Comparison of ENCODE assay signal across 9 cellular contexts in the genomic region with DNA sequence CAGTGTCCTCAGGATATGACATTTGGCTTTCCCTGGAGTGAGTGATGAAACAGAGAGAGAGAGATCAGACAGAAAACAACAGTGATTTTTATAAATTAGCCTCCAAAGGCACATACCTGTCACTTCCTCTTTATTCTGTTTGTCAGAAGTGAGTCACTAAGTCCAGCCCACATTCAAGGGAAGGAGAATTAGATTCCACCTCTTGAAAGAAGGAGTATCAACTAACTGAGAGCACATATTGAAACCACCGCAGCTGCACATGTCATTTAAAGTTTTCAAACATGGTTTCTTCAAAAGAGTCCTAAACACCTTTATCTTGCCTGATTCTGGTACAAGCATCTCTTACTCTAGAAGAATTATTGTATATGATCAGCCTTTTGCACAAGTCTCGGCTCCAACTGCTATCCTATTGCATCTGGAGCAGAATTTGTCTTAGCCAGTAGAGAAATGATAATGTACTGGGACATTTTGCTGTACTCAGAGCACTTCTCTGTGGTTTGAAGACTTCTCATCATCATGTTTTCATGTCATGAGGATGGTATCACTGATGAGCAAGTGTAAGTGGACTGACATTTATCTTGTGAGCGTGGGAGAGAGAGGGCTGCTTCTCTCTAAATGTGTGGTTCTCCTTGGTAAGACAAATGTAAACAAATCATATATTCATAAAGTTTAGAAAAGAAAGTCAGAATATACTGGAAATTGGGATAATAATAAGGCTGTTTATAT.
DNase-seq lines count a peak whose midpoint lies in the region; ATAC-seq and TF ChIP-seq lines count a peak whose summit lies in the region.
"Had no signal": no experiment of that assay in that cellular context is flagged by ENCODE, and none has a peak within 500 bp of the region (broad histone marks: within the 10 kb centered on the region; RNA-seq: fewer than 3 reads in every experiment).

No MANE protein-coding gene starts in this region.

- H3K9me3 Mint-ChIP-seq in activated naive CD8-positive, alpha-beta T cell (ENCODE audit: low read depth) = no peaks in the 10 kb centered on the region

- in situ Hi-C loops in GM13976 (cut with MboI; ENCODE audit: low sequenced_read_pairs, unreplicated experiment) = no loop called here

- H3K4me1 Mint-ChIP-seq in activated naive CD8-positive, alpha-beta T cell (ENCODE audit: low read depth) = peaks cover 48% of the 10 kb centered on the region

- no peak for TF ChIP-seq CTCF in GM13976 (IDR thresholded peaks at IDR 0.05; ENCODE audit: borderline replicate concordance, control extremely low read depth, extremely low read depth, insufficient read depth, missing control alignments)

- H3K27ac Mint-ChIP-seq in activated naive CD8-positive, alpha-beta T cell = peak overlapping the region; percentile 95

- H3K4me3 Mint-ChIP-seq in activated naive CD8-positive, alpha-beta T cell = peak overlapping the region; percentile 62

- H3K36me3 Mint-ChIP-seq in activated naive CD8-positive, alpha-beta T cell = peaks cover 9% of the 10 kb centered on the region

- no peaks in the 10 kb centered on the region for H3K27me3 Mint-ChIP-seq in activated naive CD8-positive, alpha-beta T cell

- peak; percentile 48 for ATAC-seq in GM19455 (IDR thresholded peaks at IDR 0.05; ENCODE audit: unreplicated experiment)
- peak; percentile 40 for ATAC-seq in HG03354 (IDR thresholded peaks at IDR 0.05; ENCODE audit: poor library complexity, severe bottlenecking, unreplicated experiment)
- ATAC-seq in GM19397 (IDR thresholded peaks at IDR 0.05; ENCODE audit: unreplicated experiment) = no peak

- intact Hi-C loops in posterior vena cava (cut with DNase I) = no loop called here

- DNase-seq in GM13976 (ENCODE audit: low spot score) (peak; percentile 41), posterior vena cava (ENCODE audit: low spot score) (no peak), epidermal melanocyte (ENCODE audit: insufficient read length, low spot score) (no peak), SIG-M5 (lab: John Stamatoyannopoulos, UW) (no peak)
- DNase-seq: activated gamma-delta T cell treated with Interleukin-2 at 50 U/mL for 16 hours had no signal
